Comparison of ENCODE assay signal across 1 cellular context in genomic region chr3:183697123-183697609, GRCh38.
TF ChIP-seq lines count a peak whose summit lies in the region.

No MANE protein-coding gene starts in this region.

TF ChIP-seq in HEK293, 187 proteins besides CTCF, POLR2A, EP300 and RAD21 (continued from another document):
- 0 out of 2 replicates have a peak, but pooled peaks have one; percentile 2 for TF ChIP-seq ZBTB11 (tag by site-specific recombination; conservative IDR thresholded peaks at IDR 0.05; ENCODE audit: low read depth)
- no peak for TF ChIP-seq ZNF26 (tag by site-specific recombination; IDR thresholded peaks at IDR 0.05)
- TF ChIP-seq ZNF449 (tag by site-specific recombination; IDR thresholded peaks at IDR 0.05): no peak
- TF ChIP-seq ZNF175 (tag by site-specific recombination; IDR thresholded peaks at IDR 0.05): no peak
- TF ChIP-seq ZNF335 (tag by site-specific recombination; conservative IDR thresholded peaks at IDR 0.05): peak; percentile 60
- peak; percentile 38; the same call in 1 of the 2 replicates for TF ChIP-seq YY1 (tag by site-specific recombination; IDR thresholded peaks at IDR 0.05)
- TF ChIP-seq GLIS2 (tag by site-specific recombination; IDR thresholded peaks at IDR 0.05): no peak
- TF ChIP-seq ZNF280D (tag by site-specific recombination; IDR thresholded peaks at IDR 0.05): peak; percentile 69; the same call in 1 of the 2 replicates
- TF ChIP-seq ZNF391 (tag by site-specific recombination; IDR thresholded peaks at IDR 0.05; ENCODE audit: borderline replicate concordance, low read depth): no peak
- TF ChIP-seq ZFHX2 (tag by site-specific recombination; conservative IDR thresholded peaks at IDR 0.05): no peak
- no peak for TF ChIP-seq ZNF624 (tag by site-specific recombination; IDR thresholded peaks at IDR 0.05)
- TF ChIP-seq ZSCAN18 (tag by site-specific recombination; IDR thresholded peaks at IDR 0.05): no peak
- no peak for TF ChIP-seq ZNF2 (tag by site-specific recombination; IDR thresholded peaks at IDR 0.05)
- TF ChIP-seq ZNF133 (tag by site-specific recombination; IDR thresholded peaks at IDR 0.05): no peak
- no peak for TF ChIP-seq BCL6B (tag by site-specific recombination; IDR thresholded peaks at IDR 0.05)
- no peak for TF ChIP-seq ZNF664 (tag by site-specific recombination; IDR thresholded peaks at IDR 0.05)
- no peak for TF ChIP-seq OVOL3 (tag by site-specific recombination; IDR thresholded peaks at IDR 0.05)
- TF ChIP-seq ZNF791 (tag by site-specific recombination; IDR thresholded peaks at IDR 0.05): no peak
- TF ChIP-seq ZNF37A (tag by site-specific recombination; IDR thresholded peaks at IDR 0.05): no peak
- TF ChIP-seq SP3 (tag by site-specific recombination; IDR thresholded peaks at IDR 0.05): peak; percentile 42; the same call in 1 of the 2 replicates
- no peak for TF ChIP-seq ZNF707 (tag by site-specific recombination; IDR thresholded peaks at IDR 0.05)
- no peak for TF ChIP-seq ZNF501 (tag by site-specific recombination; IDR thresholded peaks at IDR 0.05)
- TF ChIP-seq ZNF398 (tag by site-specific recombination; IDR thresholded peaks at IDR 0.05): no peak
- no peak for TF ChIP-seq ZBTB10 (tag by site-specific recombination; IDR thresholded peaks at IDR 0.05)
- TF ChIP-seq KLF16 (tag by site-specific recombination; IDR thresholded peaks at IDR 0.05): no peak
- no peak for TF ChIP-seq ZNF521 (tag by site-specific recombination; IDR thresholded peaks at IDR 0.05)
- no peak for TF ChIP-seq GFI1B (tag by site-specific recombination; IDR thresholded peaks at IDR 0.05)
- TF ChIP-seq ZNF146 (tag by site-specific recombination; IDR thresholded peaks at IDR 0.05): no peak
- TF ChIP-seq MZF1 (tag by site-specific recombination; IDR thresholded peaks at IDR 0.05; ENCODE audit: borderline replicate concordance): no peak
- no peak for TF ChIP-seq ZNF362 (tag by site-specific recombination; IDR thresholded peaks at IDR 0.05)
- no peak for TF ChIP-seq ZNF514 (tag by site-specific recombination; IDR thresholded peaks at IDR 0.05)
- no peak for TF ChIP-seq INSM2 (tag by site-specific recombination; IDR thresholded peaks at IDR 0.05)
- no peak for TF ChIP-seq ZNF324 (tag by site-specific recombination; IDR thresholded peaks at IDR 0.05)
